24 cellular contexts compared by ENCODE assay signal in genomic region chr10:14328881-14329280, GRCh38.
"Had no signal": no experiment of that assay in that cellular context is flagged by ENCODE, and none has a peak within 500 bp of the region (broad histone marks: within the 10 kb centered on the region; RNA-seq: fewer than 3 reads in every experiment).

No MANE protein-coding gene starts in this region.

- H3K36me3 Mint-ChIP-seq: activated naive CD4-positive, alpha-beta T cell treated with anti-CD3 and anti-CD28 coated beads, Interleukin-2, amount 50 U/mL, for 72 hours; brain had no signal

- H3K4me1 ChIP-seq: SJCRH30 had no signal

- H3K4me1 Mint-ChIP-seq: activated CD4-positive, alpha-beta T cell treated with anti-CD3 and anti-CD28 coated beads, Interleukin-2, amount 10 ng/mL, durations not matched to agents 24 days and 14 days had no signal

- H3K9me3 Mint-ChIP-seq: activated CD4-positive, alpha-beta T cell treated with anti-CD3 and anti-CD28 coated beads, Interleukin-2, amount 10 ng/mL, durations not matched to agents 24 days and 14 days; activated CD8-positive, alpha-beta T cell treated with anti-CD3 and anti-CD28 coated beads for 36 hours; activated naive CD4-positive, alpha-beta T cell treated with anti-CD3 and anti-CD28 coated beads for 36 hours; activated naive CD4-positive, alpha-beta T cell treated with anti-CD3 and anti-CD28 coated beads, Interleukin-2, amount 50 U/mL, for 72 hours; activated T-cell treated with anti-CD3 and anti-CD28 coated beads, Interleukin-2, amount 50 U/mL, for 24 hours had no signal

- H3K27ac ChIP-seq: SJCRH30, SK-N-MC had no signal

- H3K4me3 Mint-ChIP-seq: activated CD4-positive, alpha-beta T cell treated with anti-CD3 and anti-CD28 coated beads, Interleukin-2, amount 10 ng/mL, durations not matched to agents 24 days and 14 days; activated CD8-positive, alpha-beta T cell treated with anti-CD3 and anti-CD28 coated beads for 36 hours; activated naive CD4-positive, alpha-beta T cell treated with anti-CD3 and anti-CD28 coated beads for 36 hours; activated T-cell treated with anti-CD3 and anti-CD28 coated beads, Interleukin-2, amount 50 U/mL, for 24 hours had no signal

- H3K4me3 ChIP-seq: K562, SJCRH30, SK-N-MC had no signal

- ATAC-seq: activated CD8-positive, alpha-beta T cell treated with anti-CD3 and anti-CD28 coated beads for 36 hours; activated naive CD4-positive, alpha-beta T cell treated with anti-CD3 and anti-CD28 coated beads, Interleukin-2, amount 50 U/mL, for 72 hours; K562; Panc1 had no signal

- H3K27ac Mint-ChIP-seq: activated CD4-positive, alpha-beta T cell treated with anti-CD3 and anti-CD28 coated beads, Interleukin-2, amount 10 ng/mL, durations not matched to agents 24 days and 14 days; activated CD8-positive, alpha-beta T cell treated with anti-CD3 and anti-CD28 coated beads for 36 hours; activated naive CD4-positive, alpha-beta T cell treated with anti-CD3 and anti-CD28 coated beads for 36 hours; activated naive CD4-positive, alpha-beta T cell treated with anti-CD3 and anti-CD28 coated beads, Interleukin-2, amount 50 U/mL, for 72 hours; activated T-cell treated with anti-CD3 and anti-CD28 coated beads, Interleukin-2, amount 50 U/mL, for 24 hours had no signal

- H3K27me3 ChIP-seq: SJCRH30 had no signal

- H3K36me3 ChIP-seq: SJCRH30 had no signal

- DNase-seq: activated CD4-positive, alpha-beta T cell treated with anti-CD3 and anti-CD28 coated beads, Interleukin-2, amount 10 ng/mL, durations not matched to agents 24 days and 14 days; activated CD4-positive, alpha-beta T cell treated with anti-CD3 and anti-CD28 coated beads, Interleukin-2, amount 50 U/mL, for 4 hours; activated CD8-positive, alpha-beta T cell treated with anti-CD3 and anti-CD28 coated beads for 36 hours; activated gamma-delta T cell treated with Interleukin-2 at 50 U/mL for 16 hours; activated naive CD4-positive, alpha-beta T cell treated with anti-CD3 and anti-CD28 coated beads for 36 hours; activated T-cell treated with anti-CD3 and anti-CD28 coated beads, Interleukin-2, amount 50 U/mL, for 24 hours; cerebellar nuclear complex; NCI-H1105; NCI-H1417 treated with DMSO at 0.1 percent for 48 hours; NCI-H1694; NCI-H1930; NCI-H2081 treated with DMSO at 0.1 percent for 48 hours; NCI-H345; NCI-H510A; NCI-H526; NCI-H748 treated with DMSO at 0.1 percent for 48 hours; SHP77; SJCRH30; T1000 had no signal
